In genomic region chr2:155157065-155157464, GRCh38 we compare ENCODE assay signal across 23 cellular contexts.
DNase-seq lines count a peak whose midpoint lies in the region; ATAC-seq and TF ChIP-seq lines count a peak whose summit lies in the region.
"Had no signal": no experiment of that assay in that cellular context is flagged by ENCODE, and none has a peak within 500 bp of the region (broad histone marks: within the 10 kb centered on the region; RNA-seq: fewer than 3 reads in every experiment).

No MANE protein-coding gene starts in this region.

- H3K27me3 ChIP-seq in RWPE2 (ENCODE audit: insufficient read depth, poor library complexity, severe bottlenecking) = no peaks in the 10 kb centered on the region

- DNase-seq in HS-5 (ENCODE audit: low read depth) (peak; percentile 35), RWPE2 (ENCODE audit: low spot score) (no peak), iris pigment epithelial cell (ENCODE audit: low read depth) (peak; percentile 5), retinal pigment epithelial cell (ENCODE audit: low read depth) (peak; percentile 64), pons (ENCODE audit: low spot score) (no peak)
- no peak for DNase-seq in effector CD8-positive, alpha-beta T cell (lab: John Stamatoyannopoulos, UW)
- DNase-seq: CD8-positive, alpha-beta T cell; DMS79 treated with DMSO at 0.1 percent for 48 hours; HFFc6; NCI-H1048; NCI-H1417; NCI-H1694; NCI-H2029 treated with DMSO at 0.1 percent for 48 hours; NCI-H446 treated with DMSO at 0.1 percent for 48 hours; NCI-H526; SIG-M5 had no signal

- TF ChIP-seq CTCF in RWPE2 (IDR thresholded peaks at IDR 0.05; ENCODE audit: poor library complexity, severe bottlenecking) = no peak
- TF ChIP-seq CTCF in retinal pigment epithelial cell (conservative IDR thresholded peaks at IDR 0.05; ENCODE audit: low read depth, low read length) = no peak

- no peaks in the 10 kb centered on the region for H3K36me3 ChIP-seq in RWPE2 (ENCODE audit: low read depth)
- H3K36me3 ChIP-seq: HAP-1 had no signal

- peaks cover 10% of the 10 kb centered on the region for H3K4me1 ChIP-seq in RWPE2 (ENCODE audit: insufficient read depth, poor library complexity, severe bottlenecking)
- H3K4me1 ChIP-seq: HAP-1 had no signal

- H3K9me3 ChIP-seq in RWPE2 (ENCODE audit: severe bottlenecking) = no peaks in the 10 kb centered on the region
- H3K9me3 ChIP-seq: HAP-1 had no signal

- peak overlapping the region; percentile 29 for H3K27ac ChIP-seq in RWPE2 (ENCODE audit: poor library complexity, severe bottlenecking)
- H3K27ac ChIP-seq: C4-2B, SK-N-MC had no signal

- ATAC-seq in RWPE2 (ENCODE audit: low read depth) = peak; percentile 80
- ATAC-seq in GM18502 (IDR thresholded peaks at IDR 0.05; ENCODE audit: poor library complexity, unreplicated experiment) = no peak
- no peak for ATAC-seq in GM18907 (IDR thresholded peaks at IDR 0.05; ENCODE audit: unreplicated experiment)
- ATAC-seq: CD8-positive, alpha-beta T cell; GM23338; Panc1 had no signal

- H3K4me3 ChIP-seq in RWPE2 (ENCODE audit: severe bottlenecking) (no peak overlapping the region), retinal pigment epithelial cell (ENCODE audit: low read length) (no peak overlapping the region)
- H3K4me3 ChIP-seq: GM23338, HAP-1, SK-N-MC had no signal

Comparison
In these comparisons a context has a peak if more than half of its experiments do, and no peak if none do; other contexts are left out.
1. DNase-seq: peak in HS-5 (single experiment), iris pigment epithelial cell (single experiment) and retinal pigment epithelial cell (single experiment); none in RWPE2 (single experiment), pons (single experiment) and effector CD8-positive, alpha-beta T cell (single experiment).